13 cellular contexts compared by ENCODE assay signal in genomic region chr6:2744778-2745177, GRCh38.
"Had no signal": no experiment of that assay in that cellular context is flagged by ENCODE, and none has a peak within 500 bp of the region (broad histone marks: within the 10 kb centered on the region; RNA-seq: fewer than 3 reads in every experiment).

No MANE protein-coding gene starts in this region.

- H3K4me3 ChIP-seq: adrenal gland, esophagus muscularis mucosa, lower lobe of right lung had no signal

- H3K27ac ChIP-seq: adrenal gland, lower lobe of right lung had no signal

- H3K9me3 ChIP-seq: adrenal gland, esophagus muscularis mucosa, lower lobe of right lung had no signal

- H3K27me3 ChIP-seq: adrenal gland, esophagus muscularis mucosa had no signal

- DNase-seq: activated CD4-positive, alpha-beta T cell treated with anti-CD3 and anti-CD28 coated beads for 1 hour; activated CD8-positive, alpha-beta memory T cell treated with anti-CD3 and anti-CD28 coated beads for 24 hours; activated CD8-positive, alpha-beta memory T cell treated with anti-CD3 and anti-CD28 coated beads, Interleukin-2, amount 50 U/mL, for 48 hours; activated effector memory CD4-positive, alpha-beta T cell treated with anti-CD3 and anti-CD28 coated beads, Interleukin-2, amount 50 U/mL, for 16 hours; activated T-cell treated with anti-CD3 and anti-CD28 coated beads, Interleukin-2, amount 50 U/mL, for 72 hours; effector memory CD4-positive, alpha-beta T cell; lower lobe of right lung; natural killer cell; stimulated activated CD4-positive, alpha-beta T cell treated with anti-CD3 and anti-CD28 coated beads, Interleukin-4, amount 100 ng/mL, for 1 hour; stimulated activated naive CD8-positive, alpha-beta T cell treated with anti-CD3 and anti-CD28 coated beads, Interleukin-15, amount 100 ng/mL, for 72 hours had no signal

- H3K36me3 ChIP-seq: adrenal gland, esophagus muscularis mucosa, lower lobe of right lung had no signal

- ATAC-seq: activated naive CD4-positive, alpha-beta T cell treated with anti-CD3 and anti-CD28 coated beads, Interleukin-2, amount 50 U/mL, for 72 hours; activated T-cell treated with anti-CD3 and anti-CD28 coated beads, Interleukin-2, amount 50 U/mL, for 72 hours; lower lobe of right lung; natural killer cell; stimulated activated naive CD8-positive, alpha-beta T cell treated with anti-CD3 and anti-CD28 coated beads, Interleukin-15, amount 100 ng/mL, for 72 hours had no signal
